In the genomic region with DNA sequence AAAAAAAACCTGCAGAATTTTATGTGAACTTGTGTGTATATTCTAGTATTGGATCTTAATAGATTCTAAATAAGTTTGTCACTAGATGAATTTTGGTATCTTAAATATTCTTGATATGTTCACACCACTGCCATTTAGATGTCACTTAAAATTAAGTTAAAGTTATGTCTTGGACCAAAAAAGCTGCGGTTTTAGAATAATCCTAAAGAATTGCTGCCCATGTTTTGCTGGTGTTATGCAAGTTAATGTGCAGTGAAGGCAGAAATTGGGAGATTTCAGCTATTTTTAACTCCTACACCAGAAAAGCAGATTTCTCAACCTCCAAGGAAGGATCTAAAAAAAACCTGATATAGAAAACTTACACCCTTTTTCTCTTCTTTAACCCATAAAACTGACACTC, we compare ENCODE assay signal across 7 cellular contexts.
DNase-seq lines count a peak whose midpoint lies in the region; ATAC-seq and TF ChIP-seq lines count a peak whose summit lies in the region.

No MANE protein-coding gene starts in this region.

- no peaks in the 10 kb centered on the region for H3K9me3 ChIP-seq in HEK293 (ENCODE audit: control insufficient read depth, insufficient read depth, low read depth, low read length)
- no peaks in the 10 kb centered on the region for H3K9me3 ChIP-seq in SU-DHL-6 (ENCODE audit: insufficient read depth, low read length)

- no peaks in the 10 kb centered on the region for H3K9me2 ChIP-seq in SU-DHL-6 (replicated peaks; ENCODE audit: insufficient read depth, low read length)

- H3K27me3 ChIP-seq in SU-DHL-6 (ENCODE audit: low read length) (no peaks in the 10 kb centered on the region), rectal smooth muscle tissue (ENCODE audit: control insufficient read depth, insufficient read depth, low read length) (no peaks in the 10 kb centered on the region)

- peak overlapping the region; percentile 100 for H3K4me2 ChIP-seq in SU-DHL-6 (ENCODE audit: low read depth, low read length, poor library complexity, severe bottlenecking)

- H3K27ac ChIP-seq in HEK293 (ENCODE audit: extremely low read depth, low read depth, low read length) (no peak overlapping the region; the same call in 1 of the 2 replicates), SU-DHL-6 (ENCODE audit: low read depth, low read length) (peak overlapping the region; percentile 100), rectal smooth muscle tissue (ENCODE audit: low read depth, low read length) (peak overlapping the region; percentile 92)

- H3K79me2 ChIP-seq in SU-DHL-6 (ENCODE audit: insufficient read depth, low read length): peaks cover 53% of the 10 kb centered on the region

- POLR2A ChIA-PET in HEK293 (lab: Yijun Ruan, JAX): interaction anchor here (0.7 kb wide), 1 partner anchor 1494 kb away, joined by 3 read pairs; a partner anchor contains a TSS

- H3K4me1 ChIP-seq in HEK293 (ENCODE audit: control insufficient read depth, insufficient read depth, low read length) (no peaks in the 10 kb centered on the region), rectal smooth muscle tissue (ENCODE audit: control insufficient read depth, insufficient read depth, low read length) (peaks cover 9% of the 10 kb centered on the region)

- CTCF ChIA-PET in HEK293 (lab: Yijun Ruan, JAX): no interaction called here

- no peak overlapping the region for H2AFZ ChIP-seq in SU-DHL-6 (ENCODE audit: low read depth, low read length, severe bottlenecking)

- TF ChIP-seq CTCF in HEK293 (tag by site-specific recombination; IDR thresholded peaks at IDR 0.05) (no peak), SU-DHL-6 (IDR thresholded peaks at IDR 0.05; ENCODE audit: insufficient read depth, low read length, poor library complexity, severe bottlenecking) (no peak), fibroblast of pulmonary artery (IDR thresholded peaks at IDR 0.05; ENCODE audit: low read length, missing control alignments) (no peak)

- H3K36me3 ChIP-seq in HEK293 (ENCODE audit: control insufficient read depth in 2 of 2, insufficient read depth in 1 of 2, low read length in 2 of 2): no peaks in the 10 kb centered on the region; a peak in 1 of 3 replicates
- peaks cover 11% of the 10 kb centered on the region for H3K36me3 ChIP-seq in SU-DHL-6 (ENCODE audit: low read length)
- H3K36me3 ChIP-seq in rectal smooth muscle tissue (ENCODE audit: control insufficient read depth, insufficient read depth, low read length): no peaks in the 10 kb centered on the region

- H3F3A ChIP-seq in SU-DHL-6 (ENCODE audit: insufficient read depth): peaks cover 32% of the 10 kb centered on the region

- ATAC-seq in HG03457 (IDR thresholded peaks at IDR 0.05; ENCODE audit: unreplicated experiment) (no peak), GM21723 (IDR thresholded peaks at IDR 0.05; ENCODE audit: unreplicated experiment) (no peak)

- H3K4me3 ChIP-seq in HEK293 (ENCODE audit: low read depth, low read length): peak overlapping the region; percentile 99
- H3K4me3 ChIP-seq in SU-DHL-6 (ENCODE audit: insufficient read depth, low read length, poor library complexity, severe bottlenecking): peak overlapping the region; percentile 95
- H3K4me3 ChIP-seq in fibroblast of pulmonary artery (replicated peaks; ENCODE audit: low read depth, low read length): peak overlapping the region; percentile 93
- H3K4me3 ChIP-seq in rectal smooth muscle tissue (ENCODE audit: low read length): peak overlapping the region; percentile 99

- DNase-seq in fibroblast of pulmonary artery (ENCODE audit: low read depth) (peak; percentile 29), DMS53 (lab: John Stamatoyannopoulos, UW) (no peak)

- peaks cover 7% of the 10 kb centered on the region for H4K20me1 ChIP-seq in SU-DHL-6 (ENCODE audit: low read depth, low read length)

- peak overlapping the region; percentile 92 for H3K9ac ChIP-seq in SU-DHL-6 (ENCODE audit: low read length)
- no peak overlapping the region for H3K9ac ChIP-seq in rectal smooth muscle tissue (ENCODE audit: low read length)

TF ChIP-seq in HEK293, 187 proteins besides CTCF, POLR2A, EP300 and RAD21:
- TF ChIP-seq ZNF274 (IDR thresholded peaks at IDR 0.05; ENCODE audit: low read length) (no peak), ZNF274 (tag by site-specific recombination; IDR thresholded peaks at IDR 0.05; ENCODE audit: borderline replicate concordance) (no peak), SALL2 (tag by site-specific recombination; IDR thresholded peaks at IDR 0.05; ENCODE audit: borderline replicate concordance) (no peak), ZNF501 (tag by site-specific recombination; IDR thresholded peaks at IDR 0.05) (no peak), ZBTB20 (tag by site-specific recombination; IDR thresholded peaks at IDR 0.05) (no peak), ZNF416 (tag by site-specific recombination; IDR thresholded peaks at IDR 0.05) (no peak), EGR2 (tag by site-specific recombination; IDR thresholded peaks at IDR 0.05; ENCODE audit: low read depth) (no peak), ZNF138 (tag by site-specific recombination; IDR thresholded peaks at IDR 0.05; ENCODE audit: borderline replicate concordance) (no peak), ZBTB8A (tag by site-specific recombination; IDR thresholded peaks at IDR 0.05) (no peak), ZNF660 (tag by site-specific recombination; IDR thresholded peaks at IDR 0.05) (no peak), ZNF146 (tag by site-specific recombination; IDR thresholded peaks at IDR 0.05) (no peak), HOXC10 (CRISPR knock-in tag; IDR thresholded peaks at IDR 0.05) (no peak), RBAK (tag by site-specific recombination; IDR thresholded peaks at IDR 0.05) (no peak), ZNF202 (tag by site-specific recombination; IDR thresholded peaks at IDR 0.05; ENCODE audit: borderline replicate concordance) (no peak), ZNF394 (tag by site-specific recombination; IDR thresholded peaks at IDR 0.05; ENCODE audit: borderline replicate concordance) (no peak), ZNF132 (tag by site-specific recombination; IDR thresholded peaks at IDR 0.05; ENCODE audit: borderline replicate concordance) (no peak), ZNF621 (tag by site-specific recombination; IDR thresholded peaks at IDR 0.05) (no peak)
- TF ChIP-seq, protein P1, sequence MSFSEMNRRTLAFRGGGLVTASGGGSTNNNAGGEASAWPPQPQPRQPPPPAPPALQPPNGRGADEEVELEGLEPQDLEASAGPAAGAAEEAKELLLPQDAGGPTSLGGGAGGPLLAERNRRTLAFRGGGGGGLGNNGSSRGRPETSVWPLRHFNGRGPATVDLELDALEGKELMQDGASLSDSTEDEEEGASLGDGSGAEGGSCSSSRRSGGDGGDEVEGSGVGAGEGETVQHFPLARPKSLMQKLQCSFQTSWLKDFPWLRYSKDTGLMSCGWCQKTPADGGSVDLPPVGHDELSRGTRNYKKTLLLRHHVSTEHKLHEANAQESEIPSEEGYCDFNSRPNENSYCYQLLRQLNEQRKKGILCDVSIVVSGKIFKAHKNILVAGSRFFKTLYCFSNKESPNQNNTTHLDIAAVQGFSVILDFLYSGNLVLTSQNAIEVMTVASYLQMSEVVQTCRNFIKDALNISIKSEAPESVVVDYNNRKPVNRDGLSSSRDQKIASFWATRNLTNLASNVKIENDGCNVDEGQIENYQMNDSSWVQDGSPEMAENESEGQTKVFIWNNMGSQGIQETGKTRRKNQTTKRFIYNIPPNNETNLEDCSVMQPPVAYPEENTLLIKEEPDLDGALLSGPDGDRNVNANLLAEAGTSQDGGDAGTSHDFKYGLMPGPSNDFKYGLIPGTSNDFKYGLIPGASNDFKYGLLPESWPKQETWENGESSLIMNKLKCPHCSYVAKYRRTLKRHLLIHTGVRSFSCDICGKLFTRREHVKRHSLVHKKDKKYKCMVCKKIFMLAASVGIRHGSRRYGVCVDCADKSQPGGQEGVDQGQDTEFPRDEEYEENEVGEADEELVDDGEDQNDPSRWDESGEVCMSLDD (tag by site-specific recombination; IDR thresholded peaks at IDR 0.05): no peak
- TF ChIP-seq, protein P2, sequence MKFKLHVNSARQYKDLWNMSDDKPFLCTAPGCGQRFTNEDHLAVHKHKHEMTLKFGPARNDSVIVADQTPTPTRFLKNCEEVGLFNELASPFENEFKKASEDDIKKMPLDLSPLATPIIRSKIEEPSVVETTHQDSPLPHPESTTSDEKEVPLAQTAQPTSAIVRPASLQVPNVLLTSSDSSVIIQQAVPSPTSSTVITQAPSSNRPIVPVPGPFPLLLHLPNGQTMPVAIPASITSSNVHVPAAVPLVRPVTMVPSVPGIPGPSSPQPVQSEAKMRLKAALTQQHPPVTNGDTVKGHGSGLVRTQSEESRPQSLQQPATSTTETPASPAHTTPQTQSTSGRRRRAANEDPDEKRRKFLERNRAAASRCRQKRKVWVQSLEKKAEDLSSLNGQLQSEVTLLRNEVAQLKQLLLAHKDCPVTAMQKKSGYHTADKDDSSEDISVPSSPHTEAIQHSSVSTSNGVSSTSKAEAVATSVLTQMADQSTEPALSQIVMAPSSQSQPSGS (tag by site-specific recombination; IDR thresholded peaks at IDR 0.05; ENCODE audit: low read depth): no peak
- TF ChIP-seq, protein P3, sequence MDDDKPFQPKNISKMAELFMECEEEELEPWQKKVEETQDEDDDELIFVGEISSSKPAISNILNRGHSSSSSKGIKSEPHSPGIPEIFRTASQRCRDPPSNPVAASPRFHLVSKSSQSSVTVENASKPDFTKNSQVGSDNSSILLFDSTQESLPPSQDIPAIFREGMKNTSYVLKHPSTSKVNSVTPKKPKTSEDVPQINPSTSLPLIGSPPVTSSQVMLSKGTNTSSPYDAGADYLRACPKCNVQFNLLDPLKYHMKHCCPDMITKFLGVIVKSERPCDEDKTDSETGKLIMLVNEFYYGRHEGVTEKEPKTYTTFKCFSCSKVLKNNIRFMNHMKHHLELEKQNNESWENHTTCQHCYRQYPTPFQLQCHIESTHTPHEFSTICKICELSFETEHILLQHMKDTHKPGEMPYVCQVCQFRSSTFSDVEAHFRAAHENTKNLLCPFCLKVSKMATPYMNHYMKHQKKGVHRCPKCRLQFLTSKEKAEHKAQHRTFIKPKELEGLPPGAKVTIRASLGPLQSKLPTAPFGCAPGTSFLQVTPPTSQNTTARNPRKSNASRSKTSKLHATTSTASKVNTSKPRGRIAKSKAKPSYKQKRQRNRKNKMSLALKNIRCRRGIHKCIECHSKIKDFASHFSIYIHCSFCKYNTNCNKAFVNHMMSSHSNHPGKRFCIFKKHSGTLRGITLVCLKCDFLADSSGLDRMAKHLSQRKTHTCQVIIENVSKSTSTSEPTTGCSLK (tag by site-specific recombination; IDR thresholded peaks at IDR 0.05): no peak
